In the genomic region with DNA sequence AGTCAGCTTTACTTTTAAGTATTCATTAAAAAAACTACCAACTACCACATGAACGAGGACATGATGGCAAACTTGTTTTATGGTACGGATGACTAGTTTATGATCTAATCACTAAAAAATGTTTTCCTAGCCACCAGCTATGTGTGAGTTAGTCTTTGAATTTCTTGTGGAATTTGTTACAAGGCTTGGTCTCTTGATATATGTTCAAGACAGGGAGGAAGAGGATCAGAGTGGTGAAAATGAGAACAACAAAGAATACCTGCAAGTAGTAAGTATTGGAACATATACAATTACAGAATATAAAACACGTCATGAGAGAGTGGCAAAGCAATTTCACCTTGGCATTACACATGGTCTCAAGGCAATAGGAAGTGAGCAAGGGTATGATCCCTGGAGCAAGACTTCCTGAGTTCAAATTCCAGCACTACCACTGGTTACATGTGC, we compare ENCODE assay signal across 14 cellular contexts.
DNase-seq lines count a peak whose midpoint lies in the region; ATAC-seq and TF ChIP-seq lines count a peak whose summit lies in the region.
"Had no signal": no experiment of that assay in that cellular context is flagged by ENCODE, and none has a peak within 500 bp of the region (broad histone marks: within the 10 kb centered on the region; RNA-seq: fewer than 3 reads in every experiment).

No MANE protein-coding gene starts in this region.

- no peak for ATAC-seq in HG03520 (IDR thresholded peaks at IDR 0.05; ENCODE audit: unreplicated experiment)
- ATAC-seq: activated CD8-positive, alpha-beta T cell treated with anti-CD3 and anti-CD28 coated beads for 36 hours; left ventricle myocardium superior had no signal

- no peaks in the 10 kb centered on the region for H4K20me1 ChIP-seq in OCI-LY7 (ENCODE audit: insufficient read depth, low read length)

- no peak overlapping the region for H3K4me2 ChIP-seq in OCI-LY7 (ENCODE audit: low read length)

- H3K36me3 ChIP-seq in breast epithelium (no peaks in the 10 kb centered on the region), left ventricle myocardium inferior (no peaks in the 10 kb centered on the region), OCI-LY7 (ENCODE audit: insufficient read depth, low read length) (no peaks in the 10 kb centered on the region), MG63 (no peaks in the 10 kb centered on the region)
- H3K36me3 ChIP-seq: upper lobe of left lung had no signal

- peak; percentile 63 for DNase-seq in MCF 10A (ENCODE audit: unreplicated experiment)
- no peak for DNase-seq in breast epithelium (ENCODE audit: low spot score in 2 of 2)
- DNase-seq in amniotic epithelial cell (ENCODE audit: low read depth) = peak; percentile 89
- DNase-seq in foreskin melanocyte = peak; percentile 35
- DNase-seq in left ventricle myocardium inferior = no peak
- no peak for DNase-seq in OCI-LY7 (ENCODE audit: low spot score)
- no peak for DNase-seq in MG63
- DNase-seq: activated CD8-positive, alpha-beta T cell treated with anti-CD3 and anti-CD28 coated beads for 36 hours; activated naive CD8-positive, alpha-beta T cell treated with anti-CD3 and anti-CD28 coated beads, Interleukin-2, amount 10 ng/mL, durations not matched to agents 7 days and 5 days; GOT3; left ventricle myocardium superior; NCI-H510A treated with DMSO at 0.1 percent for 48 hours; upper lobe of left lung had no signal

- no peak overlapping the region for H3K4me3 ChIP-seq in breast epithelium
- no peak overlapping the region for H3K4me3 ChIP-seq in left ventricle myocardium inferior
- no peak overlapping the region for H3K4me3 ChIP-seq in OCI-LY7 (ENCODE audit: low read depth, low read length, poor library complexity, severe bottlenecking)
- no peak overlapping the region for H3K4me3 ChIP-seq in MG63
- H3K4me3 ChIP-seq: upper lobe of left lung had no signal

- no peak overlapping the region for H3K4me3 Mint-ChIP-seq in MCF 10A (ENCODE audit: unreplicated experiment)
- H3K4me3 Mint-ChIP-seq: activated CD8-positive, alpha-beta T cell treated with anti-CD3 and anti-CD28 coated beads for 36 hours; activated naive CD8-positive, alpha-beta T cell treated with anti-CD3 and anti-CD28 coated beads, Interleukin-2, amount 10 ng/mL, durations not matched to agents 7 days and 5 days had no signal

- no peaks in the 10 kb centered on the region for H3K27me3 ChIP-seq in breast epithelium
- no peaks in the 10 kb centered on the region for H3K27me3 ChIP-seq in left ventricle myocardium inferior (ENCODE audit: low read depth)
- H3K27me3 ChIP-seq in MG63 = no peaks in the 10 kb centered on the region
- H3K27me3 ChIP-seq: upper lobe of left lung had no signal

- BruUV-seq in MCF 10A (replicated peaks; lab: Mats Ljungman, UMichigan) = no TSS peak
- BruUV-seq in OCI-LY7 (replicated peaks; lab: Mats Ljungman, UMichigan) = no TSS peak

- H3K27ac ChIP-seq in breast epithelium (no peak overlapping the region), left ventricle myocardium inferior (replicated peaks) (no peak overlapping the region), OCI-LY7 (ENCODE audit: low read depth, low read length, poor library complexity, severe bottlenecking) (no peak overlapping the region)
- H3K27ac ChIP-seq: upper lobe of left lung had no signal

- CTCF ChIA-PET in MCF 10A (lab: Yijun Ruan, JAX) (interaction anchor here (0.6 kb wide), 1 partner anchor 13 kb away, joined by 4 read pairs; no protein-coding TSS in a partner anchor), OCI-LY7 (lab: Charles Lee; ENCODE audit: unreplicated experiment) (no interaction called here)

- no peaks in the 10 kb centered on the region for H3K79me2 ChIP-seq in OCI-LY7 (ENCODE audit: insufficient read depth, low read depth, low read length)

- no peak for TF ChIP-seq CTCF in MCF 10A (IDR thresholded peaks at IDR 0.05; ENCODE audit: unreplicated experiment)
- TF ChIP-seq CTCF in breast epithelium (IDR thresholded peaks at IDR 0.05) = no peak
- TF ChIP-seq CTCF in left ventricle myocardium inferior (IDR thresholded peaks at IDR 0.05; ENCODE audit: borderline replicate concordance) = no peak
- no peak for TF ChIP-seq CTCF in OCI-LY7 (conservative IDR thresholded peaks at IDR 0.05; ENCODE audit: low read length)

- no peaks in the 10 kb centered on the region for H3K36me3 Mint-ChIP-seq in MCF 10A (ENCODE audit: insufficient read depth, unreplicated experiment)
- H3K36me3 Mint-ChIP-seq: activated naive CD8-positive, alpha-beta T cell treated with anti-CD3 and anti-CD28 coated beads, Interleukin-2, amount 10 ng/mL, durations not matched to agents 7 days and 5 days had no signal

- no peaks in the 10 kb centered on the region for H3K4me1 ChIP-seq in breast epithelium
- H3K4me1 ChIP-seq in left ventricle myocardium inferior = no peaks in the 10 kb centered on the region
- H3K4me1 ChIP-seq in OCI-LY7 (ENCODE audit: insufficient read depth, low read length, poor library complexity, severe bottlenecking) = peaks cover 3% of the 10 kb centered on the region
- H3K4me1 ChIP-seq: upper lobe of left lung had no signal

- H3K4me1 Mint-ChIP-seq in MCF 10A (ENCODE audit: insufficient read depth, unreplicated experiment) = peaks cover 39% of the 10 kb centered on the region

- no peaks in the 10 kb centered on the region for H3K27me3 Mint-ChIP-seq in MCF 10A (ENCODE audit: insufficient read depth, unreplicated experiment)
- H3K27me3 Mint-ChIP-seq: activated CD8-positive, alpha-beta T cell treated with anti-CD3 and anti-CD28 coated beads for 36 hours had no signal

- TF ChIP-seq POLR2A in breast epithelium (IDR thresholded peaks at IDR 0.05) = no peak

- POLR2A ChIA-PET in MCF 10A (lab: Yijun Ruan, JAX) (interaction anchor here (1.0 to 1.6 kb wide), 2 partner anchors 22 to 160 kb away, joined by 3 to 4 read pairs; no protein-coding TSS in a partner anchor), OCI-LY7 (lab: Charles Lee) (no interaction called here)

- no peak overlapping the region for H2AFZ ChIP-seq in OCI-LY7 (ENCODE audit: low read length)

- peak overlapping the region; percentile 85 for H3K27ac Mint-ChIP-seq in MCF 10A (ENCODE audit: low read depth, unreplicated experiment)
- H3K27ac Mint-ChIP-seq: activated CD8-positive, alpha-beta T cell treated with anti-CD3 and anti-CD28 coated beads for 36 hours; activated naive CD8-positive, alpha-beta T cell treated with anti-CD3 and anti-CD28 coated beads, Interleukin-2, amount 10 ng/mL, durations not matched to agents 7 days and 5 days had no signal

- intact Hi-C loops in MCF 10A (cut with micrococcal nuclease) (loop anchor here (5.0 to 10.0 kb wide), 2 partner anchors 156 to 198 kb away; no protein-coding TSS in a partner anchor), breast epithelium (cut with DNase I; ENCODE audit: low total_unique reads) (no loop called here), left ventricle myocardium inferior (cut with micrococcal nuclease) (no loop called here), OCI-LY7 (cut with micrococcal nuclease; ENCODE audit: unreplicated experiment) (no loop called here)

- peaks cover 0 to 6% of the 10 kb centered on the region in 2 donors for H3K9me3 ChIP-seq in breast epithelium
- H3K9me3 ChIP-seq in left ventricle myocardium inferior (replicated peaks) = peaks cover 19% of the 10 kb centered on the region
- H3K9me3 ChIP-seq in OCI-LY7 (ENCODE audit: low read length) = no peaks in the 10 kb centered on the region
- peaks cover 8% of the 10 kb centered on the region; the same call in 1 of the 2 replicates for H3K9me3 ChIP-seq in MG63
- H3K9me3 ChIP-seq: upper lobe of left lung had no signal

- no peaks in the 10 kb centered on the region for H3K9me2 ChIP-seq in OCI-LY7 (ENCODE audit: insufficient read depth, low read length)

- H3K9me3 Mint-ChIP-seq in MCF 10A (ENCODE audit: unreplicated experiment) = no peaks in the 10 kb centered on the region
- H3K9me3 Mint-ChIP-seq: activated CD8-positive, alpha-beta T cell treated with anti-CD3 and anti-CD28 coated beads for 36 hours; activated naive CD8-positive, alpha-beta T cell treated with anti-CD3 and anti-CD28 coated beads, Interleukin-2, amount 10 ng/mL, durations not matched to agents 7 days and 5 days had no signal

Comparison
In these comparisons a context has a peak if more than half of its experiments do, and no peak if none do; other contexts are left out.
1. DNase-seq: peak in MCF 10A (single experiment), amniotic epithelial cell (single experiment) and foreskin melanocyte (single experiment); none in breast epithelium (0 of 2), left ventricle myocardium inferior (single experiment), OCI-LY7 (single experiment) and MG63 (single experiment).